Comparison of ENCODE assay signal across 17 cellular contexts in the genomic region with DNA sequence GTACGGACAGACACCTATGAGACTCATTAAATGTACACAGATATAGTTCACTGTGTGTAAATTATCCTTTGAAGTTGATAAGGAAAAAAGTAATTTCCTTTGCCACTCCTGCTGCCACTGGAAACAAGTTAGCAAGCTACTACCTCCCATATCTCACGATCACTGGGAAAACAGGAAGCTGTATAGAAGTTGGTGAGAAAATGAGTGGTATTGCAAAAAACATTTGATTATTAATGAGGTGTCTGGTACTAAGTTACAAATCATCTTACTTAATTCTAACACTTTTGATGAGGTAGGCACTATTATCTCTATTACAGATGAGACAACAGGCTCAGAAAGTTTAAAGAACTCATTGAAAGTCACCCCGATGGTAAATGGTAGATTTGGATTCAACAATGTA.
DNase-seq lines count a peak whose midpoint lies in the region; ATAC-seq and TF ChIP-seq lines count a peak whose summit lies in the region.
"Had no signal": no experiment of that assay in that cellular context is flagged by ENCODE, and none has a peak within 500 bp of the region (broad histone marks: within the 10 kb centered on the region; RNA-seq: fewer than 3 reads in every experiment).

No MANE protein-coding gene starts in this region.

- TF ChIP-seq CTCF in colonic mucosa (IDR thresholded peaks at IDR 0.05) (no peak), parathyroid adenoma (IDR thresholded peaks at IDR 0.05) (no peak), vagina (IDR thresholded peaks at IDR 0.05) (no peak)

- peak overlapping the region; percentile 28 for H3K27ac Mint-ChIP-seq in stimulated activated naive CD8-positive, alpha-beta T cell treated with anti-CD3 and anti-CD28 coated beads, Interleukin-15, Interleukin-2, amounts not matched to agents 100 ng/mL and 50 ng/mL, for 24 hours
- H3K27ac Mint-ChIP-seq in stimulated activated naive CD8-positive, alpha-beta T cell treated with anti-CD3 and anti-CD28 coated beads, Interleukin-15, amount 100 ng/mL, for 72 hours = no peak overlapping the region

- TF ChIP-seq POLR2A in vagina (IDR thresholded peaks at IDR 0.05) = no peak

- H3K4me3 Mint-ChIP-seq in stimulated activated naive CD8-positive, alpha-beta T cell treated with anti-CD3 and anti-CD28 coated beads, Interleukin-15, Interleukin-2, amounts not matched to agents 100 ng/mL and 50 ng/mL, for 24 hours = no peak overlapping the region
- no peak overlapping the region for H3K4me3 Mint-ChIP-seq in stimulated activated naive CD8-positive, alpha-beta T cell treated with anti-CD3 and anti-CD28 coated beads, Interleukin-15, amount 100 ng/mL, for 72 hours

- peaks cover 2% of the 10 kb centered on the region for H3K79me2 ChIP-seq in parathyroid adenoma

- H3K27ac ChIP-seq in colonic mucosa = peak overlapping the region; percentile 68
- peak overlapping the region; percentile 40 for H3K27ac ChIP-seq in parathyroid adenoma
- H3K27ac ChIP-seq in vagina = peak overlapping the region; percentile 68
- H3K27ac ChIP-seq: C4-2B had no signal

- DNase-seq in stimulated activated naive CD8-positive, alpha-beta T cell treated with anti-CD3 and anti-CD28 coated beads, Interleukin-15, amount 100 ng/mL, for 72 hours = no peak
- DNase-seq in colonic mucosa (no peak), vagina (ENCODE audit: extremely low spot score in 2 of 2) (no peak), NCI-H128 (lab: John Stamatoyannopoulos, UW; ENCODE audit: unreplicated experiment) (no peak), kidney glomerular epithelial cell (lab: John Stamatoyannopoulos, UW) (no peak), cerebellar cortex (ENCODE audit: low spot score) (no peak)
- DNase-seq: activated CD4-positive, alpha-beta T cell treated with anti-CD3 and anti-CD28 coated beads, Interleukin-2, amount 50 U/mL, for 4 hours; activated naive CD4-positive, alpha-beta T cell; dermis blood vessel endothelial cell; mammary epithelial cell; NCI-H1417 treated with DMSO at 0.1 percent for 48 hours; NCI-H748 treated with DMSO at 0.1 percent for 48 hours; retina had no signal

- H3K27me3 ChIP-seq in colonic mucosa (no peaks in the 10 kb centered on the region), parathyroid adenoma (ENCODE audit: control insufficient read depth, insufficient read depth, low read length) (no peaks in the 10 kb centered on the region), vagina (no peaks in the 10 kb centered on the region)
- H3K27me3 ChIP-seq: SJSA1 had no signal

- intact Hi-C loops in colonic mucosa (cut with DNase I) (no loop called here), vagina (cut with DNase I) (no loop called here)

- ATAC-seq in stimulated activated naive CD8-positive, alpha-beta T cell treated with anti-CD3 and anti-CD28 coated beads, Interleukin-15, amount 100 ng/mL, for 72 hours = no peak

- no peak overlapping the region for H3K4me2 ChIP-seq in parathyroid adenoma (ENCODE audit: low read length)

- peaks cover 5% of the 10 kb centered on the region for H3K4me1 ChIP-seq in colonic mucosa
- H3K4me1 ChIP-seq in parathyroid adenoma = no peaks in the 10 kb centered on the region
- peaks cover 75% of the 10 kb centered on the region for H3K4me1 ChIP-seq in vagina

- no peak overlapping the region for H2AFZ ChIP-seq in parathyroid adenoma

- H3K9ac ChIP-seq in colonic mucosa (ENCODE audit: low read depth in 2 of 2, low read length in 2 of 2) (peak overlapping the region in 1 of 2 donors; percentile 76), parathyroid adenoma (no peak overlapping the region)

- H3K27me3 Mint-ChIP-seq in stimulated activated naive CD8-positive, alpha-beta T cell treated with anti-CD3 and anti-CD28 coated beads, Interleukin-15, Interleukin-2, amounts not matched to agents 100 ng/mL and 50 ng/mL, for 24 hours = peaks cover 7% of the 10 kb centered on the region
- H3K27me3 Mint-ChIP-seq in stimulated activated naive CD8-positive, alpha-beta T cell treated with anti-CD3 and anti-CD28 coated beads, Interleukin-15, amount 100 ng/mL, for 72 hours = peaks cover 38% of the 10 kb centered on the region

- H3K36me3 Mint-ChIP-seq in stimulated activated naive CD8-positive, alpha-beta T cell treated with anti-CD3 and anti-CD28 coated beads, Interleukin-15, Interleukin-2, amounts not matched to agents 100 ng/mL and 50 ng/mL, for 24 hours (ENCODE audit: low read depth) = no peaks in the 10 kb centered on the region

- H3K9me3 ChIP-seq in colonic mucosa (no peaks in the 10 kb centered on the region), parathyroid adenoma (ENCODE audit: control insufficient read depth, low read length) (no peaks in the 10 kb centered on the region), vagina (no peaks in the 10 kb centered on the region)
- H3K9me3 ChIP-seq: SJSA1 had no signal

- H3K4me3 ChIP-seq in colonic mucosa (no peak overlapping the region), parathyroid adenoma (ENCODE audit: low read depth, low read length) (no peak overlapping the region), vagina (no peak overlapping the region)
- H3K4me3 ChIP-seq: SJSA1 had no signal

- H3K36me3 ChIP-seq in colonic mucosa (no peaks in the 10 kb centered on the region), parathyroid adenoma (ENCODE audit: control insufficient read depth, insufficient read depth, low read length) (no peaks in the 10 kb centered on the region), vagina (no peaks in the 10 kb centered on the region)
- H3K36me3 ChIP-seq: SJSA1 had no signal

- H3K4me1 Mint-ChIP-seq in stimulated activated naive CD8-positive, alpha-beta T cell treated with anti-CD3 and anti-CD28 coated beads, Interleukin-15, Interleukin-2, amounts not matched to agents 100 ng/mL and 50 ng/mL, for 24 hours (ENCODE audit: low read depth) = peaks cover 30% of the 10 kb centered on the region
- H3K4me1 Mint-ChIP-seq in stimulated activated naive CD8-positive, alpha-beta T cell treated with anti-CD3 and anti-CD28 coated beads, Interleukin-15, amount 100 ng/mL, for 72 hours = peaks cover 13% of the 10 kb centered on the region

- H3K9me3 Mint-ChIP-seq in stimulated activated naive CD8-positive, alpha-beta T cell treated with anti-CD3 and anti-CD28 coated beads, Interleukin-15, Interleukin-2, amounts not matched to agents 100 ng/mL and 50 ng/mL, for 24 hours = no peaks in the 10 kb centered on the region
- no peaks in the 10 kb centered on the region for H3K9me3 Mint-ChIP-seq in stimulated activated naive CD8-positive, alpha-beta T cell treated with anti-CD3 and anti-CD28 coated beads, Interleukin-15, amount 100 ng/mL, for 72 hours
